8 cellular contexts compared by ENCODE assay signal in the genomic region with DNA sequence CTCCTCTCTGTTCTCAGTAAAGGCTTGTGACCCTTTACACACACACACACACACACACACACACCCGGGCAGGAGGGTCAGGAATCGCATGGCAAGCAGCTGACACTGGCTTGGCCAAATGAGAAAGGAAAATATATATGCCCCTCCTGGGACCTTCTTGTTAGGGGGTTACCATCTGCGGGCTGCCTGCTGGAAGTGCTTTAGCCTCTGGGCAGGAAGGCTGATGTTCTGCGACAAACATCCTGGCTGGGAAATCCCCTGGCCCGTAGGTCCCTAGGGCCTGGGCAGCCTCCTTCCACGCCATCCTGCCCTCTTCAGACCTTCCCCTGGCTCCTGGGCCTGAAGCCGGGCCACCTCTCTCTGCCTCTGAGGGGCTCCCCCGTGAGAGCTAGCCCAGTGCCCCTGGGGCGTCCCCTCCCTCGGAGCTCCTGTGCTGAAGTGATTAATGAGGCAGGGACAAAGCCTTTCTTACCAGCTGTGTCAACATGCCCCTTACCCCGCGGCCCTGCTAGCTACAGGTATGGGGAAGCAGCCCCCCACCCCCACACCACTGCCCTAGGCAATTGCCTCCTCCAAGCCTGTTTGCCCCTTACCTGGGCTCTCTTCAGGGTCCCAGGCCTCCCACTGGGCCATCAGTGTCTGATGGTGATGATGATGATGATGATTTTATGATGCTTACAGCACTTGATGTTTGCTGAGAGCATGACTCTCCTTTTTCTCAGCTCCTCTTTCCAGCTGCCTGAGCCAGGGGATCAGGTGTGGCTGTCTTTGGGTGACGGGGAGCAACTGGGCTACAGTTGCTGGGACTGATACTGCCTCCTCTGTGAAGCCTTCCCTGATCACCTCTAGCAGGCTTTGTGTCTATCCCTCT. TPM values are rescaled to one million over a fixed set of nuclear protein-coding genes. Genes with fewer than 3 reads are reported as not detected.
DNase-seq lines count a peak whose midpoint lies in the region; TF ChIP-seq lines count a peak whose summit lies in the region.

No MANE protein-coding gene starts in this region.

- H3K27me3 Mint-ChIP-seq in activated CD4-positive, alpha-beta memory T cell treated with anti-CD3 and anti-CD28 coated beads, Interleukin-2, amount 10 ng/mL, durations not matched to agents 7 days and 5 days = peaks cover 13% of the 10 kb centered on the region

- H3K4me3 Mint-ChIP-seq in activated CD4-positive, alpha-beta memory T cell treated with anti-CD3 and anti-CD28 coated beads, Interleukin-2, amount 10 ng/mL, durations not matched to agents 7 days and 5 days = no peak overlapping the region

- intact Hi-C loops in esophagus muscularis mucosa (cut with DNase I) = loop anchor here (5.0 kb wide), 1 partner anchor 183 kb away; no protein-coding TSS in a partner anchor

- peaks cover 23 to 36% (median 26%) of the 10 kb centered on the region in 4 donors for H3K4me1 ChIP-seq in esophagus muscularis mucosa

- TF ChIP-seq CTCF in esophagus muscularis mucosa (IDR thresholded peaks at IDR 0.05) = no peak

- peak; percentile 11 for DNase-seq in activated CD4-positive, alpha-beta T cell treated with anti-CD3 and anti-CD28 coated beads for 1 hour
- no peak for DNase-seq in activated CD4-positive, alpha-beta T cell treated with anti-CD3 and anti-CD28 coated beads, Interleukin-2, amount 50 U/mL, for 4 hours
- peak; percentile 69 for DNase-seq in MG63
- DNase-seq in activated CD4-positive, alpha-beta memory T cell treated with anti-CD3 and anti-CD28 coated beads, Interleukin-2, amount 10 ng/mL, durations not matched to agents 7 days and 5 days = peak; percentile 38
- peak; percentile 27 for DNase-seq in foreskin melanocyte
- DNase-seq in stimulated activated CD8-positive, alpha-beta memory T cell treated with anti-CD3 and anti-CD28 coated beads, Interleukin-12 subunit alpha, Interleukin-12 subunit beta, amount 100 ng/mL, for 4 hours (ENCODE audit: low read depth) = peak; percentile 0
- no peak for DNase-seq in cortex of kidney (lab: John Stamatoyannopoulos, UW)
- DNase-seq in esophagus muscularis mucosa (ENCODE audit: extremely low spot score) = no peak

- no peak for TF ChIP-seq POLR2A in esophagus muscularis mucosa (IDR thresholded peaks at IDR 0.05; ENCODE audit: low read depth)

- CTCF ChIA-PET in activated CD4-positive, alpha-beta memory T cell treated with anti-CD3 and anti-CD28 coated beads, Interleukin-2, amount 10 ng/mL, durations not matched to agents 7 days and 5 days (lab: Charles Lee) = interaction anchor here (0.7 to 5.8 kb wide), 4 partner anchors 105 to 360 kb away, joined by 3 to 35 read pairs (median 16); no protein-coding TSS in a partner anchor

- peaks cover 22% of the 10 kb centered on the region for H3K4me1 Mint-ChIP-seq in activated CD4-positive, alpha-beta memory T cell treated with anti-CD3 and anti-CD28 coated beads, Interleukin-2, amount 10 ng/mL, durations not matched to agents 7 days and 5 days

- H3K36me3 ChIP-seq in MG63 (no peaks in the 10 kb centered on the region; the same call in 1 of the 2 replicates), esophagus muscularis mucosa (no peaks in the 10 kb centered on the region)

- H3K27me3 ChIP-seq in MG63 (no peaks in the 10 kb centered on the region), esophagus muscularis mucosa (peaks cover 0 to 13% (median 0%) of the 10 kb centered on the region in 4 donors)

- H3K36me3 Mint-ChIP-seq in activated CD4-positive, alpha-beta memory T cell treated with anti-CD3 and anti-CD28 coated beads, Interleukin-2, amount 10 ng/mL, durations not matched to agents 7 days and 5 days (ENCODE audit: low read depth) = no peaks in the 10 kb centered on the region

- POLR2A ChIA-PET in activated CD4-positive, alpha-beta memory T cell treated with anti-CD3 and anti-CD28 coated beads, Interleukin-2, amount 10 ng/mL, durations not matched to agents 7 days and 5 days (lab: Charles Lee) = no interaction called here

- peak overlapping the region in 2 of 4 donors; percentile 21 to 36 for H3K27ac ChIP-seq in esophagus muscularis mucosa (replicated peaks in 1 of 4)

- 37% methylated on average over 8 of the region's 13 CpGs for WGBS in esophagus muscularis mucosa

- no peak for TF ChIP-seq EP300 in esophagus muscularis mucosa (IDR thresholded peaks at IDR 0.05)

- no peaks in the 10 kb centered on the region for H3K9me3 Mint-ChIP-seq in activated CD4-positive, alpha-beta memory T cell treated with anti-CD3 and anti-CD28 coated beads, Interleukin-2, amount 10 ng/mL, durations not matched to agents 7 days and 5 days

- H3K9me3 ChIP-seq in MG63 (no peaks in the 10 kb centered on the region), esophagus muscularis mucosa (no peaks in the 10 kb centered on the region)

- H3K27ac Mint-ChIP-seq in activated CD4-positive, alpha-beta memory T cell treated with anti-CD3 and anti-CD28 coated beads, Interleukin-2, amount 10 ng/mL, durations not matched to agents 7 days and 5 days = no peak overlapping the region

- H3K4me3 ChIP-seq in MG63 = no peak overlapping the region
- H3K4me3 ChIP-seq in esophagus muscularis mucosa = no peak overlapping the region

RNA-seq across cellular contexts. Expression of gene ETV4, which starts 32.8 kb away (rescaled TPM):
- 2.4 and 4.5 TPM in 2 replicates for total RNA-seq in MG63 (2014; rRNA removed; shearing (Covaris generic); ENCODE audit: low replicate concordance)
- total RNA-seq in activated CD4-positive, alpha-beta memory T cell treated with anti-CD3 and anti-CD28 coated beads, Interleukin-2, amount 10 ng/mL, durations not matched to agents 7 days and 5 days = 1 to 10 TPM; 3.6 to 4.0 TPM
- total RNA-seq in esophagus muscularis mucosa = 1 to 10 TPM in 1 of 4 donors, under 1 TPM in 2, not detected in 1; 0.19 to 1.3 (median 0.83) TPM

Comparison
In these comparisons a context has a peak if more than half of its experiments do, and no peak if none do; other contexts are left out.
1. DNase-seq: peak in activated CD4-positive, alpha-beta T cell treated with anti-CD3 and anti-CD28 coated beads for 1 hour (single experiment), MG63 (single experiment), activated CD4-positive, alpha-beta memory T cell treated with anti-CD3 and anti-CD28 coated beads, Interleukin-2, amount 10 ng/mL, durations not matched to agents 7 days and 5 days (single experiment), foreskin melanocyte (single experiment) and stimulated activated CD8-positive, alpha-beta memory T cell treated with anti-CD3 and anti-CD28 coated beads, Interleukin-12 subunit alpha, Interleukin-12 subunit beta, amount 100 ng/mL, for 4 hours (single experiment); none in activated CD4-positive, alpha-beta T cell treated with anti-CD3 and anti-CD28 coated beads, Interleukin-2, amount 50 U/mL, for 4 hours (0 of 2), cortex of kidney (single experiment) and esophagus muscularis mucosa (single experiment).